In the genomic region with DNA sequence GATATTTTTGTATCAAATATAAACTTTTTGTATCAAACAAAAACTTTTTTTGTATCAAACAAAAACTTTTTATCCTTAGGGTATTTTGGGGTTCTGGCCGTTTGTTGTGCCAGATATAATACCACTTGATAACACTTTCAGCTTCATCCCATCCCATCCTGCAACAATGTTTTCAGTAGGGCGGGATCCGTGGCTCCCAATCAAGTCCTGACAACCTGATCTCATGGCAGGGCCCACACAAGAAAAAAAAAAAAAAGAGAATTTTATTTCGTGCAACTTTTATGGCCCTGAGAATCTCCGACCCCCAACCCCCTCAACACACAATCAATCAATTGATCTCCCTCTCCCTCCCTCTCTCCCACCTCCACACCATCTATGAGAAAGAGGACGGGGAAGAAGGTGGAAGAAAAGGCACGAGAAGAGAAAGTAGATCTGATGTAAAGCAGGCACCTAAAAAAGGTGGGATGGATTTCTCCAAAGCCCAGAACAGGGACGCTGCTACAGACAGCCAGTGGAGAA, we compare ENCODE assay signal across 22 cellular contexts.
A peak's percentile ranks its signal among the peaks of the same experiment; 100 is the strongest.
DNase-seq lines count a peak whose midpoint lies in the region; ATAC-seq, FAIRE-seq and TF ChIP-seq lines count a peak whose summit lies in the region.
"Had no signal": no experiment of that assay in that cellular context is flagged by ENCODE, and none has a peak within 500 bp of the region (broad histone marks: within the 10 kb centered on the region; RNA-seq: fewer than 3 reads in every experiment).

No MANE protein-coding gene starts in this region.

- no peak overlapping the region for H3K4me3 ChIP-seq in HepG2 (replicated peaks in 1 of 3; ENCODE audit: insufficient read depth in 1 of 3, low read depth in 2 of 3, low read length in 3 of 3)
- H3K4me3 ChIP-seq in right lobe of liver, result no peak overlapping the region
- H3K4me3 ChIP-seq in HUES64 (ENCODE audit: low read length), result peak overlapping the region; percentile 15; the same call in 1 of the 2 replicates
- H3K4me3 ChIP-seq in mesendoderm (ENCODE audit: low read length), result peak overlapping the region; percentile 34
- H3K4me3 ChIP-seq in kidney (ENCODE audit: low read length in 2 of 2), result no peak overlapping the region
- H3K4me3 ChIP-seq: A549, HAP-1 had no signal

- H3K4me1 ChIP-seq in HepG2 (ENCODE audit: insufficient read depth, low read length) (no peaks in the 10 kb centered on the region), right lobe of liver (no peaks in the 10 kb centered on the region), HUES64 (ENCODE audit: insufficient read depth, low read length) (no peaks in the 10 kb centered on the region), mesendoderm (ENCODE audit: control insufficient read depth, low read depth, low read length) (no peaks in the 10 kb centered on the region), kidney (ENCODE audit: control insufficient read depth in 1 of 2, insufficient read depth in 1 of 2, low read depth in 1 of 2, low read length in 2 of 2) (no peaks in the 10 kb centered on the region)
- H3K4me1 ChIP-seq: A549, HAP-1 had no signal

- FAIRE-seq in HepG2 (lab: Jason Lieb, UNC) (no peak), urothelium cell line (lab: Jason Lieb, UNC) (no peak), kidney (lab: Jason Lieb, UNC) (no peak)
- FAIRE-seq: A549, GM12891, H54 had no signal

- H4K5ac ChIP-seq in mesendoderm (ENCODE audit: low read length), result no peak overlapping the region

- no peak overlapping the region for H2AFZ ChIP-seq in HepG2 (ENCODE audit: low read length)

- TF ChIP-seq CTCF in HepG2 (CRISPR knock-in tag; IDR thresholded peaks at IDR 0.05) (no peak), right lobe of liver (IDR thresholded peaks at IDR 0.05) (no peak), kidney (IDR thresholded peaks at IDR 0.05; ENCODE audit: borderline replicate concordance, extremely low read depth, insufficient read depth) (no peak)

- H3K4me2 ChIP-seq in HepG2 (ENCODE audit: low read depth, low read length) (no peak overlapping the region), mesendoderm (ENCODE audit: low read length) (no peak overlapping the region)
- H3K4me2 ChIP-seq: A549 had no signal

- BruUV-seq in HepG2 (replicated peaks; lab: Mats Ljungman, UMichigan), result no TSS peak

- CTCF ChIA-PET in HepG2 (lab: Yijun Ruan, JAX; ENCODE audit: low intra/inter-chr PET ratio, low total read pairs), result no interaction called here

- H3K23ac ChIP-seq in mesendoderm (ENCODE audit: low read length), result no peak overlapping the region

- no peak overlapping the region for H3K18ac ChIP-seq in mesendoderm (ENCODE audit: low read length)

- H2BK15ac ChIP-seq in mesendoderm (replicated peaks; ENCODE audit: low read depth), result no peak overlapping the region

- no peak overlapping the region for H4K8ac ChIP-seq in mesendoderm (ENCODE audit: low read depth, low read length)

- H3K4ac ChIP-seq in mesendoderm (ENCODE audit: low read depth, low read length), result no peak overlapping the region

- DNase-seq in HepG2 (ENCODE audit: low spot score), result no peak
- no peak for DNase-seq in right lobe of liver
- DNase-seq in mesendoderm, result no peak
- no peak for DNase-seq in urothelium cell line (ENCODE audit: low spot score)
- no peak for DNase-seq in kidney
- DNase-seq: 8988T; ACHN; C1 segment of cervical spinal cord; Calu3; CD4-positive, alpha-beta memory T cell; COR-L47; DMS53; DMS79 treated with DMSO at 0.1 percent for 48 hours; GF-D8; GOT3; HFFc6 had no signal

- H3K36me3 ChIP-seq in HepG2 (replicated peaks in 1 of 2; ENCODE audit: control insufficient read depth in 1 of 2, insufficient read depth in 2 of 2, low read length in 2 of 2) (no peaks in the 10 kb centered on the region), right lobe of liver (no peaks in the 10 kb centered on the region), HUES64 (ENCODE audit: insufficient read depth, low read length) (no peaks in the 10 kb centered on the region), mesendoderm (ENCODE audit: control insufficient read depth, insufficient read depth, low read length) (no peaks in the 10 kb centered on the region), kidney (ENCODE audit: control insufficient read depth in 1 of 2, insufficient read depth in 2 of 2, low read length in 2 of 2) (no peaks in the 10 kb centered on the region)
- H3K36me3 ChIP-seq: HAP-1 had no signal

- H3K56ac ChIP-seq in mesendoderm (ENCODE audit: low read length), result no peak overlapping the region

- H2AK5ac ChIP-seq in mesendoderm (ENCODE audit: low read length), result no peak overlapping the region

- POLR2A ChIA-PET in HepG2 (lab: Yijun Ruan, JAX), result no interaction called here

- TF ChIP-seq EP300 in HepG2 (IDR thresholded peaks at IDR 0.05; ENCODE audit: low read depth in 2 of 2, low read length in 2 of 2) (no peak), HepG2 (CRISPR knock-in tag; IDR thresholded peaks at IDR 0.05; ENCODE audit: borderline replicate concordance) (no peak)

- H2BK120ac ChIP-seq in mesendoderm (ENCODE audit: low read depth, low read length), result no peak overlapping the region

- H4K20me1 ChIP-seq in HepG2 (ENCODE audit: insufficient read depth, low read length), result no peaks in the 10 kb centered on the region

- H3K79me2 ChIP-seq in HepG2 (ENCODE audit: insufficient read depth, low read length) (no peaks in the 10 kb centered on the region), mesendoderm (ENCODE audit: control insufficient read depth, insufficient read depth, low read length) (no peaks in the 10 kb centered on the region)

- H3K27ac ChIP-seq in HepG2 (ENCODE audit: extremely low read length, insufficient read depth, low read length) (no peak overlapping the region), right lobe of liver (no peak overlapping the region), HUES64 (ENCODE audit: low read depth, low read length) (no peak overlapping the region), mesendoderm (ENCODE audit: low read depth, low read length) (no peak overlapping the region), kidney (ENCODE audit: low read depth in 2 of 2, low read length in 2 of 2) (no peak overlapping the region)
- H3K27ac ChIP-seq: A549 had no signal

- H3K9ac ChIP-seq in HepG2 (ENCODE audit: insufficient read depth, low read depth, low read length) (no peak overlapping the region), HUES64 (ENCODE audit: low read depth, low read length) (no peak overlapping the region), mesendoderm (ENCODE audit: low read length) (no peak overlapping the region), kidney (ENCODE audit: low read length in 2 of 2) (no peak overlapping the region)

- H3K79me1 ChIP-seq in mesendoderm (ENCODE audit: low read length), result no peaks in the 10 kb centered on the region

- TF ChIP-seq RAD21 in HepG2 (CRISPR knock-in tag; IDR thresholded peaks at IDR 0.05), result no peak

- H3K9me3 ChIP-seq in HepG2 (ENCODE audit: low read length) (peaks cover 96% of the 10 kb centered on the region), right lobe of liver (no peaks in the 10 kb centered on the region), HUES64 (ENCODE audit: insufficient read depth, low read depth, low read length) (peaks cover 95% of the 10 kb centered on the region), kidney (ENCODE audit: control insufficient read depth in 1 of 2, low read length in 2 of 2) (peaks cover 0 to 21% of the 10 kb centered on the region in 2 donors)
- H3K9me3 ChIP-seq: HAP-1 had no signal

- no peaks in the 10 kb centered on the region for H3K27me3 ChIP-seq in HepG2 (ENCODE audit: control insufficient read depth in 1 of 2, insufficient read depth in 2 of 2, low read length in 2 of 2)
- H3K27me3 ChIP-seq in right lobe of liver, result no peaks in the 10 kb centered on the region
- H3K27me3 ChIP-seq in HUES64 (ENCODE audit: insufficient read depth, low read length), result no peaks in the 10 kb centered on the region
- H3K27me3 ChIP-seq in mesendoderm (ENCODE audit: insufficient read depth, low read length, poor library complexity), result no peaks in the 10 kb centered on the region

- TF ChIP-seq POLR2A in HepG2 (IDR thresholded peaks at IDR 0.05; ENCODE audit: insufficient read depth in 1 of 2, low read depth in 2 of 2, low read length in 2 of 2) (no peak), right lobe of liver (IDR thresholded peaks at IDR 0.05) (no peak)

- no peak for ATAC-seq in HepG2
- ATAC-seq in right lobe of liver, result no peak
- no peak for ATAC-seq in HG02763 (IDR thresholded peaks at IDR 0.05; ENCODE audit: unreplicated experiment)
- ATAC-seq: A549 had no signal

- in situ Hi-C loops in HepG2 (cut with HindIII; ENCODE audit: extremely low pct_ligation_motif_present, low pct_unique_long_range_greater_than_20kb), result no loop called here

- intact Hi-C loops in HepG2 (cut with micrococcal nuclease; ENCODE audit: unreplicated experiment) (no loop called here), right lobe of liver (cut with DNase I) (no loop called here), kidney (cut with DNase I) (no loop called here)

- no peak overlapping the region for H2BK5ac ChIP-seq in mesendoderm (ENCODE audit: low read length)

- 3% methylated on average over 8 of the region's 8 CpGs for WGBS in HepG2 (ENCODE audit: low lambda C conversion rate)
- 24% methylated on average over 8 of the region's 8 CpGs for WGBS in right lobe of liver (ENCODE audit: insufficient coverage, low coverage, low lambda C conversion rate, missing lambda C conversion rate)
- 72% methylated on average over 7 of the region's 8 CpGs for WGBS in HUES64
- no CpG with 5 or more reads among the region's 8 CpGs for WGBS in mesendoderm (ENCODE audit: extremely low coverage, insufficient coverage, low lambda C conversion rate)

TF ChIP-seq in HepG2, 621 proteins besides CTCF, POLR2A, EP300 and RAD21 (continues in another document):
- TF ChIP-seq ATRX (CRISPR knock-in tag; IDR thresholded peaks at IDR 0.05; ENCODE audit: borderline replicate concordance), result no peak

Comparison
In these comparisons a context has a peak if more than half of its experiments do, and no peak if none do; other contexts are left out.
1. H3K4me3 ChIP-seq: peak in HUES64 (single experiment) and mesendoderm (single experiment); none in HepG2 (0 of 3), right lobe of liver (0 of 3) and kidney (0 of 2).